ENCODE assay signal across 2 cellular contexts in the genomic region with DNA sequence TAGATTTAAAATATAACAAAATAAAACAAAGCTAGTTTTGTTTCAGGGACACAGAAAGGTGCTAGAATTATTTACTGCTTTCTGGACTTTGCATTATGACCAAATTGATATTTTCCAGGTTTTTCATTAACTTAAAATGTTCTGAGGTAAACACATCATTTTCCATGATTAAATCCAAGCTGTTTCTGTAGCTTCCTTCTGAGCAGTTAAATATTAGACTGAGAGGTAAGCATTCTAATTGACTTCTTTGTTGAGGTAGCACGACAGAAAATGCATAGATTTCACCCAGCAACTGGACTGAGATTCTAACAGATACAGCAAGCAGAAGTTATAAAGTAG.
TF ChIP-seq lines count a peak whose summit lies in the region.

No MANE protein-coding gene starts in this region.

TF ChIP-seq in A549, 52 proteins besides CTCF, POLR2A, EP300 and RAD21 (continued from another document):
- TF ChIP-seq USF2 (IDR thresholded peaks at IDR 0.05) (no peak), TFCP2L1 (CRISPR knock-in tag; IDR thresholded peaks at IDR 0.05) (no peak), CBX8 (IDR thresholded peaks at IDR 0.05) (no peak), HOXB5 (CRISPR knock-in tag; IDR thresholded peaks at IDR 0.05) (no peak), HOXB13 (CRISPR knock-in tag; IDR thresholded peaks at IDR 0.05; ENCODE audit: low read depth) (no peak), CBX2 (IDR thresholded peaks at IDR 0.05; ENCODE audit: borderline replicate concordance, low read depth) (no peak), HDAC2 (IDR thresholded peaks at IDR 0.05) (no peak), EHMT2 (IDR thresholded peaks at IDR 0.05; ENCODE audit: low read depth) (no peak), HES2 (IDR thresholded peaks at IDR 0.05) (no peak), ESRRA (IDR thresholded peaks at IDR 0.05; ENCODE audit: borderline replicate concordance, low read length) (no peak), GATA3 (IDR thresholded peaks at IDR 0.05; ENCODE audit: borderline replicate concordance) (no peak)
- TF ChIP-seq, protein P1, sequence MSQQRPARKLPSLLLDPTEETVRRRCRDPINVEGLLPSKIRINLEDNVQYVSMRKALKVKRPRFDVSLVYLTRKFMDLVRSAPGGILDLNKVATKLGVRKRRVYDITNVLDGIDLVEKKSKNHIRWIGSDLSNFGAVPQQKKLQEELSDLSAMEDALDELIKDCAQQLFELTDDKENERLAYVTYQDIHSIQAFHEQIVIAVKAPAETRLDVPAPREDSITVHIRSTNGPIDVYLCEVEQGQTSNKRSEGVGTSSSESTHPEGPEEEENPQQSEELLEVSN (IDR thresholded peaks at IDR 0.05; ENCODE audit: borderline replicate concordance, low read depth): no peak
TF ChIP-seq in A549: peak in this region for 0.

TF ChIP-seq in HepG2, 621 proteins besides CTCF, POLR2A, EP300 and RAD21 (continued from another document):
- no peak for TF ChIP-seq PRDM15 (CRISPR knock-in tag; IDR thresholded peaks at IDR 0.05)
- peak; percentile 50; the same call in 1 of the 2 replicates for TF ChIP-seq NFIC (IDR thresholded peaks at IDR 0.05; ENCODE audit: low read length)
- TF ChIP-seq ZBTB7A (CRISPR knock-in tag; IDR thresholded peaks at IDR 0.05): no peak
- no peak for TF ChIP-seq LCORL (IDR thresholded peaks at IDR 0.05)
- 0 out of 2 replicates have a peak, but pooled peaks have one; percentile 30 for TF ChIP-seq LCORL (CRISPR knock-in tag; IDR thresholded peaks at IDR 0.05)
- TF ChIP-seq, protein P2, sequence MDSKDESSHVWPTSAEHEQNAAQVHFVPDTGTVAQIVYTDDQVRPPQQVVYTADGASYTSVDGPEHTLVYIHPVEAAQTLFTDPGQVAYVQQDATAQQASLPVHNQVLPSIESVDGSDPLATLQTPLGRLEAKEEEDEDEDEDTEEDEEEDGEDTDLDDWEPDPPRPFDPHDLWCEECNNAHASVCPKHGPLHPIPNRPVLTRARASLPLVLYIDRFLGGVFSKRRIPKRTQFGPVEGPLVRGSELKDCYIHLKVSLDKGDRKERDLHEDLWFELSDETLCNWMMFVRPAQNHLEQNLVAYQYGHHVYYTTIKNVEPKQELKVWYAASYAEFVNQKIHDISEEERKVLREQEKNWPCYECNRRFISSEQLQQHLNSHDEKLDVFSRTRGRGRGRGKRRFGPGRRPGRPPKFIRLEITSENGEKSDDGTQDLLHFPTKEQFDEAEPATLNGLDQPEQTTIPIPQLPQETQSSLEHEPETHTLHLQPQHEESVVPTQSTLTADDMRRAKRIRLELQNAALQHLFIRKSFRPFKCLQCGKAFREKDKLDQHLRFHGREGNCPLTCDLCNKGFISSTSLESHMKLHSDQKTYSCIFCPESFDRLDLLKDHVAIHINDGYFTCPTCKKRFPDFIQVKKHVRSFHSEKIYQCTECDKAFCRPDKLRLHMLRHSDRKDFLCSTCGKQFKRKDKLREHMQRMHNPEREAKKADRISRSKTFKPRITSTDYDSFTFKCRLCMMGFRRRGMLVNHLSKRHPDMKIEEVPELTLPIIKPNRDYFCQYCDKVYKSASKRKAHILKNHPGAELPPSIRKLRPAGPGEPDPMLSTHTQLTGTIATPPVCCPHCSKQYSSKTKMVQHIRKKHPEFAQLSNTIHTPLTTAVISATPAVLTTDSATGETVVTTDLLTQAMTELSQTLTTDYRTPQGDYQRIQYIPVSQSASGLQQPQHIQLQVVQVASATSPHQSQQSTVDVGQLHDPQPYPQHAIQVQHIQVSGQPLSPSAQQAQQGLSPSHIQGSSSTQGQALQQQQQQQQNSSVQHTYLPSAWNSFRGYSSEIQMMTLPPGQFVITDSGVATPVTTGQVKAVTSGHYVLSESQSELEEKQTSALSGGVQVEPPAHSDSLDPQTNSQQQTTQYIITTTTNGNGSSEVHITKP (CRISPR knock-in tag; IDR thresholded peaks at IDR 0.05; ENCODE audit: low read depth): no peak
- no peak for TF ChIP-seq CREB1 (IDR thresholded peaks at IDR 0.05)
- peak; percentile 37; the same call in 1 of the 2 replicates for TF ChIP-seq CREB1 (CRISPR knock-in tag; IDR thresholded peaks at IDR 0.05)
- TF ChIP-seq FOXA3 (CRISPR knock-in tag; IDR thresholded peaks at IDR 0.05): peak; percentile 15; the same call in 1 of the 2 replicates
- no peak for TF ChIP-seq ZNF558 (CRISPR knock-in tag; IDR thresholded peaks at IDR 0.05; ENCODE audit: borderline replicate concordance)
- TF ChIP-seq, protein P3, sequence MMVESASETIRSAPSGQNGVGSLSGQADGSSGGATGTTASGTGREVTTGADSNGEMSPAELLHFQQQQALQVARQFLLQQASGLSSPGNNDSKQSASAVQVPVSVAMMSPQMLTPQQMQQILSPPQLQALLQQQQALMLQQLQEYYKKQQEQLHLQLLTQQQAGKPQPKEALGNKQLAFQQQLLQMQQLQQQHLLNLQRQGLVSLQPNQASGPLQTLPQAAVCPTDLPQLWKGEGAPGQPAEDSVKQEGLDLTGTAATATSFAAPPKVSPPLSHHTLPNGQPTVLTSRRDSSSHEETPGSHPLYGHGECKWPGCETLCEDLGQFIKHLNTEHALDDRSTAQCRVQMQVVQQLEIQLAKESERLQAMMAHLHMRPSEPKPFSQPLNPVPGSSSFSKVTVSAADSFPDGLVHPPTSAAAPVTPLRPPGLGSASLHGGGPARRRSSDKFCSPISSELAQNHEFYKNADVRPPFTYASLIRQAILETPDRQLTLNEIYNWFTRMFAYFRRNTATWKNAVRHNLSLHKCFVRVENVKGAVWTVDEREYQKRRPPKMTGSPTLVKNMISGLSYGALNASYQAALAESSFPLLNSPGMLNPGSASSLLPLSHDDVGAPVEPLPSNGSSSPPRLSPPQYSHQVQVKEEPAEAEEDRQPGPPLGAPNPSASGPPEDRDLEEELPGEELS (CRISPR knock-in tag; IDR thresholded peaks at IDR 0.05): peak; percentile 48; the same call in 1 of the 2 replicates
- TF ChIP-seq MIXL1 (CRISPR knock-in tag; IDR thresholded peaks at IDR 0.05): 0 out of 2 replicates have a peak, but pooled peaks have one; percentile 28
- TF ChIP-seq HOXA3 (CRISPR knock-in tag; IDR thresholded peaks at IDR 0.05): no peak
- TF ChIP-seq SUZ12 (IDR thresholded peaks at IDR 0.05; ENCODE audit: low read depth, low read length): no peak
- TF ChIP-seq ELF3 (CRISPR knock-in tag; IDR thresholded peaks at IDR 0.05): peak; percentile 13; the same call in 1 of the 2 replicates
- peak; percentile 28; the same call in 1 of the 2 replicates for TF ChIP-seq ARID5B (CRISPR knock-in tag; IDR thresholded peaks at IDR 0.05)
- TF ChIP-seq, protein P4, sequence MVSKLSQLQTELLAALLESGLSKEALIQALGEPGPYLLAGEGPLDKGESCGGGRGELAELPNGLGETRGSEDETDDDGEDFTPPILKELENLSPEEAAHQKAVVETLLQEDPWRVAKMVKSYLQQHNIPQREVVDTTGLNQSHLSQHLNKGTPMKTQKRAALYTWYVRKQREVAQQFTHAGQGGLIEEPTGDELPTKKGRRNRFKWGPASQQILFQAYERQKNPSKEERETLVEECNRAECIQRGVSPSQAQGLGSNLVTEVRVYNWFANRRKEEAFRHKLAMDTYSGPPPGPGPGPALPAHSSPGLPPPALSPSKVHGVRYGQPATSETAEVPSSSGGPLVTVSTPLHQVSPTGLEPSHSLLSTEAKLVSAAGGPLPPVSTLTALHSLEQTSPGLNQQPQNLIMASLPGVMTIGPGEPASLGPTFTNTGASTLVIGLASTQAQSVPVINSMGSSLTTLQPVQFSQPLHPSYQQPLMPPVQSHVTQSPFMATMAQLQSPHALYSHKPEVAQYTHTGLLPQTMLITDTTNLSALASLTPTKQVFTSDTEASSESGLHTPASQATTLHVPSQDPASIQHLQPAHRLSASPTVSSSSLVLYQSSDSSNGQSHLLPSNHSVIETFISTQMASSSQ (IDR thresholded peaks at IDR 0.05; ENCODE audit: low read depth): peak; percentile 75
- TF ChIP-seq, protein P4 (CRISPR knock-in tag; IDR thresholded peaks at IDR 0.05; ENCODE audit: borderline replicate concordance): no peak; the same call in 1 of the 2 replicates
